Comparison of ENCODE assay signal across 14 cellular contexts in the genomic region with DNA sequence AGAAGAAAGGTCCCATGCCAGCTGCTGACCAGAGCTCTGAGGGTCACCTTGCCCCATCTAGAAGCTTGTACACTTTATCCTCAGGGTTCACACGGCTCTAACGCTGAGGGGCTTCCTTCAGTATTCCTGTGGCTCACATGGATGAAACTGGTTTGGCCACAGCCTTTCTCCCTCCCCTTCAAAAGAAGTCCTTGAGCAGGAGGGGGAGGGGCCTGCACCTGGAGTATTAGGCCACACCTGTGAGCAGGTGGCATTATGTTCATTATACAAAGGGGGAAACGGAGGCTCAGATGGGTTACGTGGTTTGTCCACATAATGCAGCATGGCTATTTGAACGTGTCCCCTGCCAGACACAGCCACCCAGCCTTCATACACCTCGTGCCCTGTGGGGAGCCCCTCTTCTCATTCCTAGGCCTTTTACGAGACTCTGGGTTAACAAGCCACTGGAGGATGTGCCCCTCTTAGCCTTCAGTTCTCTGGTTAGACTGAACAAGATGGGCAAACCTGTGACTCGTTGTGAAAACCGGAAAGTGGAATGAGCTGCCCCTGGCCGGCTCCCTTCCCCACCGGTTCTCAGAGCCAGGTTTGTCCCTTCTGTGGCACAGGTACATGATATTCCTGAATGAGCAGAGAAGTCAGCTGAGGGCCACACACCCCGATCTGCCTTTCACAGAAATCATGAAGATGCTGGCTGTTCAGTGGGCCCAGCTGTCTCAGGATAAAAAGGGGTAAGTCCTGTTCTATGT. TPM values are rescaled to one million over a fixed set of nuclear protein-coding genes. Genes with fewer than 3 reads are reported as not detected.
A peak's percentile ranks its signal among the peaks of the same experiment; 100 is the strongest.
DNase-seq lines count a peak whose midpoint lies in the region; ATAC-seq and TF ChIP-seq lines count a peak whose summit lies in the region.
"Had no signal": no experiment of that assay in that cellular context is flagged by ENCODE, and none has a peak within 500 bp of the region (broad histone marks: within the 10 kb centered on the region; RNA-seq: fewer than 3 reads in every experiment).

No MANE protein-coding gene starts in this region.

- H3K4me1 ChIP-seq in prostate gland (replicated peaks) = no peaks in the 10 kb centered on the region

- WGBS in prostate gland = 64% methylated on average over 12 of the region's 12 CpGs

- H3K27me3 ChIP-seq in H7 (ENCODE audit: control insufficient read depth, insufficient read depth, low read length) = peaks cover 3% of the 10 kb centered on the region
- no peaks in the 10 kb centered on the region for H3K27me3 ChIP-seq in prostate gland (replicated peaks; ENCODE audit: insufficient read depth)

- H3K36me3 ChIP-seq in H7 (replicated peaks; ENCODE audit: control insufficient read depth, insufficient read depth, low read length) = no peaks in the 10 kb centered on the region
- H3K36me3 ChIP-seq in prostate gland = no peaks in the 10 kb centered on the region

- intact Hi-C loops in prostate gland (cut with DNase I) = no loop called here

- H3K27ac ChIP-seq in caudate nucleus (ENCODE audit: low read depth, low read length) (peak overlapping the region; percentile 63), prostate gland (no peak overlapping the region)
- H3K27ac ChIP-seq: SK-N-MC had no signal

- peak; percentile 43 for DNase-seq in activated CD8-positive, alpha-beta memory T cell treated with anti-CD3 and anti-CD28 coated beads for 24 hours
- DNase-seq in activated CD8-positive, alpha-beta memory T cell treated with anti-CD3 and anti-CD28 coated beads, Interleukin-2, amount 50 U/mL, for 4 hours = no peak
- peak; percentile 35 for DNase-seq in H7
- no peak for DNase-seq in caudate nucleus (lab: John Stamatoyannopoulos, UW)
- no peak for DNase-seq in prostate gland (ENCODE audit: low spot score)
- no peak for DNase-seq in OCI-M1 (lab: John Stamatoyannopoulos, UW)
- DNase-seq: AML-193; CD8-positive, alpha-beta T cell; NCI-H1436; NCI-H524; T-helper 1 cell had no signal

- TF ChIP-seq CTCF in prostate gland (IDR thresholded peaks at IDR 0.05) = no peak

- no peak overlapping the region for H3K4me3 ChIP-seq in H7 (ENCODE audit: insufficient read depth, low read depth, low read length)
- H3K4me3 ChIP-seq in prostate gland = no peak overlapping the region
- H3K4me3 ChIP-seq: SK-N-MC had no signal

- no peak for TF ChIP-seq POLR2A in prostate gland (IDR thresholded peaks at IDR 0.05)

- no peak for ATAC-seq in HG02623 (IDR thresholded peaks at IDR 0.05; ENCODE audit: unreplicated experiment)
- ATAC-seq: CD8-positive, alpha-beta T cell had no signal

- no peaks in the 10 kb centered on the region for H3K9me3 ChIP-seq in prostate gland

RNA-seq across cellular contexts. Expression of a gene that starts 27.2 kb away (rescaled TPM):
- 8.2 and 10.3 TPM in 2 replicates for total RNA-seq in H7 (2014; rRNA removed; shearing (Covaris generic))
- 10 to 100 TPM; 22.4 to 29.1 TPM for total RNA-seq in prostate gland
- total RNA-seq: A673 had no signal

RNA-seq across cellular contexts. Expression of a gene that starts 42.1 kb away (rescaled TPM):
- total RNA-seq in H7 (2014; rRNA removed; shearing (Covaris generic)) = 21.0 and 22.6 TPM in 2 replicates
- 100 to 1,000 TPM in 1 of 2 donors, 10 to 100 TPM in 1; 53.4 to 169 TPM for total RNA-seq in prostate gland

Comparison
In these comparisons a context has a peak if more than half of its experiments do, and no peak if none do; other contexts are left out.
1. DNase-seq: peak in activated CD8-positive, alpha-beta memory T cell treated with anti-CD3 and anti-CD28 coated beads for 24 hours (single experiment) and H7 (single experiment); none in activated CD8-positive, alpha-beta memory T cell treated with anti-CD3 and anti-CD28 coated beads, Interleukin-2, amount 50 U/mL, for 4 hours (single experiment), caudate nucleus (0 of 61), prostate gland (single experiment) and OCI-M1 (single experiment).